In the genomic region with DNA sequence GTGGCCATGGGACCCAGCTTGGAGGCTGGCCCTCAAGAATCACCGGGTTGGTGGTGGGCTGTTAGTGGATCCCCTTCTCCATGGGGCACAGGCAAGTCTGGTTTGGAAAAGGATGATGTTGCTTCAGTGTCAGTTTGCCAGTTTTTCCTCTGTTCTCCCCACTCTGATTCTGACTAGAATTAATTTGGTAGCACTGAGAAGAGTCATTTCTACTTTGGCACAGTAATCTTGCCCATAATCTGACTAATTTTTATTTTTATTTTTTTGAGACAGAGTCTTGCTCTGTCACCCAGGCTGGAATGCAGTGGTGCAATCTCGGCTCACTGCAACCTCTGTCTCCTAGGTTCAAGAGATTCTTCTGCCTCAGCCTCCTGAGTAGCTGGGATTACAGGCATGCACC, we compare ENCODE assay signal across 8 cellular contexts. TPM values are rescaled to one million over a fixed set of nuclear protein-coding genes. Genes with fewer than 3 reads are reported as not detected.
DNase-seq lines count a peak whose midpoint lies in the region; ATAC-seq and TF ChIP-seq lines count a peak whose summit lies in the region.
"Not testable (repeated sequence)": the region's sequence is repeated elsewhere in the genome, so short reads cannot be mapped to it uniquely, and the experiment has no call there.

No MANE protein-coding gene starts in this region.

- H3K9me3 Mint-ChIP-seq in CD8-positive, alpha-beta memory T cell; activated CD4-positive, alpha-beta memory T cell treated with anti-CD3 and anti-CD28 coated beads for 36 hours; naive thymus-derived CD4-positive, alpha-beta T cell: not testable (repeated sequence)

- peak overlapping the region; percentile 50; the same call in 1 of the 2 replicates for H3K14ac ChIP-seq in IMR-90 (replicated peaks; ENCODE audit: low read depth, low read length)

- not testable (repeated sequence) for H3K27me3 ChIP-seq in CD8-positive, alpha-beta memory T cell (ENCODE audit: insufficient read depth, low read length, poor library complexity, severe bottlenecking); IMR-90 (ENCODE audit: control insufficient read depth, insufficient read depth, low read length); ascending aorta; gastroesophageal sphincter; naive thymus-derived CD4-positive, alpha-beta T cell (ENCODE audit: control insufficient read depth in 2 of 2, insufficient read depth in 2 of 2, low read length in 2 of 2); stomach

- H3K4me3 Mint-ChIP-seq in CD8-positive, alpha-beta memory T cell = peak overlapping the region in 3 of 7 donors; percentile 11 to 52 (median 35)
- not testable (repeated sequence) for H3K4me3 Mint-ChIP-seq in activated CD4-positive, alpha-beta memory T cell treated with anti-CD3 and anti-CD28 coated beads for 36 hours
- H3K4me3 Mint-ChIP-seq in naive thymus-derived CD4-positive, alpha-beta T cell = peak overlapping the region in 7 of 10 donors; percentile 19 to 64 (median 47)

- H3K4me3 ChIP-seq in CD8-positive, alpha-beta memory T cell (ENCODE audit: low read length); IMR-90 (ENCODE audit: insufficient read depth, low read depth, low read length); ascending aorta; gastroesophageal sphincter; naive thymus-derived CD4-positive, alpha-beta T cell (ENCODE audit: low read length); stomach: not testable (repeated sequence)

- POLR2A ChIA-PET in CD8-positive, alpha-beta memory T cell (lab: Charles Lee) = interaction anchor here (2.0 kb wide), 1 partner anchor 28 kb away, joined by 6 read pairs; no protein-coding TSS in a partner anchor
- POLR2A ChIA-PET in IMR-90 (lab: Charles Lee; ENCODE audit: unreplicated experiment) = interaction anchor here (0.6 kb wide), 1 partner anchor 28 kb away, joined by 3 read pairs; no protein-coding TSS in a partner anchor
- POLR2A ChIA-PET in activated CD4-positive, alpha-beta memory T cell treated with anti-CD3 and anti-CD28 coated beads for 36 hours (lab: Charles Lee) = interaction anchor here (0.6 to 1.2 kb wide), 3 partner anchors 16 to 32 kb away, joined by 3 to 5 read pairs (median 3); no protein-coding TSS in a partner anchor
- POLR2A ChIA-PET in naive thymus-derived CD4-positive, alpha-beta T cell (lab: Charles Lee) = interaction anchor here (0.9 to 1.7 kb wide), 4 partner anchors 10 to 67 kb away, joined by 3 to 9 read pairs (median 4); no protein-coding TSS in a partner anchor

- H3K36me3 Mint-ChIP-seq in CD8-positive, alpha-beta memory T cell = peaks cover 0 to 45% (median 9%) of the 10 kb centered on the region in 3 donors
- not testable (repeated sequence) for H3K36me3 Mint-ChIP-seq in activated CD4-positive, alpha-beta memory T cell treated with anti-CD3 and anti-CD28 coated beads for 36 hours
- H3K36me3 Mint-ChIP-seq in naive thymus-derived CD4-positive, alpha-beta T cell = peaks cover 4 to 38% (median 28%) of the 10 kb centered on the region in 5 donors

- CTCF ChIA-PET in CD8-positive, alpha-beta memory T cell (lab: Charles Lee) = interaction anchor here (1.2 kb wide), 1 partner anchor 105 kb away, joined by 3 read pairs; no protein-coding TSS in a partner anchor
- CTCF ChIA-PET in IMR-90 (lab: Yijun Ruan, JAX); activated CD4-positive, alpha-beta memory T cell treated with anti-CD3 and anti-CD28 coated beads for 36 hours (lab: Charles Lee); naive thymus-derived CD4-positive, alpha-beta T cell (lab: Charles Lee): not testable (repeated sequence)

- peaks cover 50% of the 10 kb centered on the region for H4K20me1 ChIP-seq in IMR-90 (ENCODE audit: insufficient read depth, low read length)

- peaks cover 76% of the 10 kb centered on the region for H3K4me1 ChIP-seq in CD8-positive, alpha-beta memory T cell (ENCODE audit: insufficient read depth, low read length)
- H3K4me1 ChIP-seq in IMR-90 (ENCODE audit: control insufficient read depth, insufficient read depth, low read length) (peaks cover 13% of the 10 kb centered on the region), ascending aorta (peaks cover 12 to 59% of the 10 kb centered on the region in 2 donors), gastroesophageal sphincter (peaks cover 0 to 97% (median 12%) of the 10 kb centered on the region in 3 donors), stomach (peaks cover 27 to 99% (median 78%) of the 10 kb centered on the region in 4 donors)
- H3K4me1 ChIP-seq in naive thymus-derived CD4-positive, alpha-beta T cell (ENCODE audit: control insufficient read depth in 2 of 2, insufficient read depth in 2 of 2, low read length in 2 of 2) = peaks cover 59 to 77% of the 10 kb centered on the region in 2 donors

- H2AK5ac ChIP-seq in IMR-90 (ENCODE audit: low read depth, low read length) = peak overlapping the region; percentile 13; the same call in 1 of the 2 replicates

- not testable (repeated sequence) for H2BK120ac ChIP-seq in IMR-90 (ENCODE audit: low read depth, low read length)

- H2BK15ac ChIP-seq in IMR-90 (ENCODE audit: low read depth, low read length) = not testable (repeated sequence)

- H2BK20ac ChIP-seq in IMR-90 (ENCODE audit: low read depth, low read length) = not testable (repeated sequence)

- in situ Hi-C loops in IMR-90 (cut with MboI; ENCODE audit: low sequenced_read_pairs) = not testable (repeated sequence)

- H2AFZ ChIP-seq in IMR-90 (replicated peaks; ENCODE audit: low read length, poor library complexity) = not testable (repeated sequence)

- not testable (repeated sequence) for H3K9me3 ChIP-seq in CD8-positive, alpha-beta memory T cell (ENCODE audit: low read length); IMR-90 (ENCODE audit: control insufficient read depth, insufficient read depth, low read length); ascending aorta; gastroesophageal sphincter; naive thymus-derived CD4-positive, alpha-beta T cell (ENCODE audit: control insufficient read depth in 2 of 3, low read length in 3 of 3); stomach

- no CpG with 5 or more reads among the region's 2 CpGs for WGBS in IMR-90 (ENCODE audit: extremely low coverage in 2 of 2, insufficient read length in 1 of 2), 2 experiments
- WGBS in gastroesophageal sphincter (ENCODE audit: low coverage in 1 of 2), 2 donors = 75 to 78% methylated on average over 1 of the region's 2 CpGs
- 90 to 93% (median 92%) methylated on average over 2 of the region's 2 CpGs for WGBS in stomach, 5 donors

- H3K9ac ChIP-seq in IMR-90 (ENCODE audit: low read depth, low read length) = not testable (repeated sequence)

- not testable (repeated sequence) for H3K4ac ChIP-seq in IMR-90 (ENCODE audit: low read depth, low read length)

- peak; percentile 52 for DNase-seq in AG08395 (ENCODE audit: low spot score)
- not testable (repeated sequence) for DNase-seq in CD8-positive, alpha-beta memory T cell; IMR-90; activated CD4-positive, alpha-beta memory T cell treated with anti-CD3 and anti-CD28 coated beads for 36 hours; ascending aorta (ENCODE audit: low spot score in 2 of 2); naive thymus-derived CD4-positive, alpha-beta T cell; stomach

- H3K18ac ChIP-seq in IMR-90 (ENCODE audit: low read depth, low read length) = not testable (repeated sequence)

- not testable (repeated sequence) for TF ChIP-seq RAD21 in IMR-90 (IDR thresholded peaks at IDR 0.05; ENCODE audit: low read length)

- peak; percentile 9; the same call in 1 of the 2 replicates for ATAC-seq in IMR-90 (ENCODE audit: low read depth)
- not testable (repeated sequence) for ATAC-seq in gastroesophageal sphincter; naive thymus-derived CD4-positive, alpha-beta T cell

- H3K9me1 ChIP-seq in IMR-90 (ENCODE audit: insufficient read depth, low read length) = peaks cover 36% of the 10 kb centered on the region

- TF ChIP-seq POLR2A in IMR-90 (IDR thresholded peaks at IDR 0.05; ENCODE audit: low read depth, low read length); gastroesophageal sphincter (IDR thresholded peaks at IDR 0.05); stomach (IDR thresholded peaks at IDR 0.05): not testable (repeated sequence)

- not testable (repeated sequence) for H4K5ac ChIP-seq in IMR-90 (ENCODE audit: low read depth, low read length)

- not testable (repeated sequence) for TF ChIP-seq EP300 in gastroesophageal sphincter (IDR thresholded peaks at IDR 0.05); stomach (IDR thresholded peaks at IDR 0.05)

- not testable (repeated sequence) for H3K36me3 ChIP-seq in CD8-positive, alpha-beta memory T cell (ENCODE audit: insufficient read depth, low read length); IMR-90 (ENCODE audit: control insufficient read depth, insufficient read depth, low read length); ascending aorta; gastroesophageal sphincter; naive thymus-derived CD4-positive, alpha-beta T cell (ENCODE audit: control insufficient read depth in 2 of 3, insufficient read depth in 3 of 3, low read length in 3 of 3); stomach

- not testable (repeated sequence) for BruUV-seq in IMR-90 (replicated peaks; lab: Mats Ljungman, UMichigan)

- intact Hi-C loops in IMR-90 (cut with micrococcal nuclease); activated CD4-positive, alpha-beta memory T cell treated with anti-CD3 and anti-CD28 coated beads for 36 hours (cut with micrococcal nuclease); stomach (cut with DNase I; ENCODE audit: low total_unique reads): not testable (repeated sequence)
- intact Hi-C loops in ascending aorta (cut with DNase I) = loop anchor here (2.0 kb wide), 1 partner anchor 19 kb away; no protein-coding TSS in a partner anchor
- intact Hi-C loops in naive thymus-derived CD4-positive, alpha-beta T cell (cut with micrococcal nuclease) = loop anchor here in 1 of 2 donors (2.0 kb wide), 2 partner anchors 15 to 19 kb away; no protein-coding TSS in a partner anchor

- not testable (repeated sequence) for H4K8ac ChIP-seq in IMR-90 (ENCODE audit: low read depth in 2 of 2, low read length in 2 of 2)

- not testable (repeated sequence) for H3K23ac ChIP-seq in IMR-90 (ENCODE audit: low read depth, low read length)

- H3K27me3 Mint-ChIP-seq in CD8-positive, alpha-beta memory T cell; activated CD4-positive, alpha-beta memory T cell treated with anti-CD3 and anti-CD28 coated beads for 36 hours; naive thymus-derived CD4-positive, alpha-beta T cell: not testable (repeated sequence)

- peaks cover 38 to 83% of the 10 kb centered on the region in 2 experiments for H3K79me1 ChIP-seq in IMR-90 (ENCODE audit: low read depth in 1 of 2, low read length in 2 of 2)

- not testable (repeated sequence) for H2AK9ac ChIP-seq in IMR-90 (replicated peaks; ENCODE audit: low read depth, low read length, poor library complexity)

- not testable (repeated sequence) for H2BK5ac ChIP-seq in IMR-90 (ENCODE audit: low read depth, low read length, poor library complexity, severe bottlenecking)

- H3K4me1 Mint-ChIP-seq in CD8-positive, alpha-beta memory T cell = peaks cover 77 to 95% (median 92%) of the 10 kb centered on the region in 3 donors
- peaks cover 78% of the 10 kb centered on the region for H3K4me1 Mint-ChIP-seq in activated CD4-positive, alpha-beta memory T cell treated with anti-CD3 and anti-CD28 coated beads for 36 hours (ENCODE audit: low read depth)
- peaks cover 61 to 100% (median 84%) of the 10 kb centered on the region in 7 donors for H3K4me1 Mint-ChIP-seq in naive thymus-derived CD4-positive, alpha-beta T cell

- H3K27ac Mint-ChIP-seq in CD8-positive, alpha-beta memory T cell = peak overlapping the region; percentile 41 to 98 (median 78)
- H3K27ac Mint-ChIP-seq in activated CD4-positive, alpha-beta memory T cell treated with anti-CD3 and anti-CD28 coated beads for 36 hours = peak overlapping the region; percentile 64
- peak overlapping the region in 8 of 9 donors; percentile 69 to 92 (median 78) for H3K27ac Mint-ChIP-seq in naive thymus-derived CD4-positive, alpha-beta T cell

- not testable (repeated sequence) for H4K91ac ChIP-seq in IMR-90 (ENCODE audit: insufficient read depth, low read depth, low read length)

- not testable (repeated sequence) for H3K27ac ChIP-seq in CD8-positive, alpha-beta memory T cell (ENCODE audit: low read depth, low read length); IMR-90 (ENCODE audit: insufficient read depth, low read length)
- peak overlapping the region; percentile 84 to 88 for H3K27ac ChIP-seq in ascending aorta
- peak overlapping the region in 3 of 4 donors; percentile 53 to 80 (median 57) for H3K27ac ChIP-seq in gastroesophageal sphincter
- H3K27ac ChIP-seq in naive thymus-derived CD4-positive, alpha-beta T cell (ENCODE audit: low read depth, low read length) = peak overlapping the region; percentile 49
- H3K27ac ChIP-seq in stomach = peak overlapping the region in 3 of 5 donors; percentile 30 to 76 (median 40)

- not testable (repeated sequence) for TF ChIP-seq CTCF in IMR-90 (conservative IDR thresholded peaks at IDR 0.05; ENCODE audit: low read depth, low read length); ascending aorta (IDR thresholded peaks at IDR 0.05); gastroesophageal sphincter (IDR thresholded peaks at IDR 0.05); stomach (IDR thresholded peaks at IDR 0.05)

- dilution Hi-C loops in IMR-90 (cut with HindIII; ENCODE audit: low sequenced_read_pairs, unreplicated experiment) = not testable (repeated sequence)

- not testable (repeated sequence) for H3K4me2 ChIP-seq in IMR-90 (ENCODE audit: low read depth, low read length)

- H3K56ac ChIP-seq in IMR-90 (ENCODE audit: extremely low read depth, insufficient read depth, low read length) = not testable (repeated sequence)

RNA-seq across cellular contexts. Expression of a gene that starts 43.6 kb away (rescaled TPM):
- 10 to 100 TPM; 58.2 to 59.2 TPM for total RNA-seq in CD8-positive, alpha-beta memory T cell
- polyA plus RNA-seq in CD8-positive, alpha-beta memory T cell = 4.0 TPM
- total RNA-seq in IMR-90 (2012; rRNA removed) = 21.4 and 39.3 TPM in 2 replicates
- 14.2 and 18.7 TPM in 2 replicates for polyA plus RNA-seq in IMR-90 (2012; rRNA removed)
- 10.9 and 12.2 TPM in 2 replicates for polyA plus RNA-seq in IMR-90 (2012; cell fraction: cytosol; rRNA removed)
- polyA plus RNA-seq in IMR-90 (2012; cell fraction: nucleus; rRNA removed; ENCODE audit: low replicate concordance) = 8.4 and 13.6 TPM in 2 replicates
- total RNA-seq in activated CD4-positive, alpha-beta memory T cell treated with anti-CD3 and anti-CD28 coated beads for 36 hours = 10 to 100 TPM; 40.6 to 40.7 TPM
- 79.6 TPM for total RNA-seq in ascending aorta
- 100 to 1,000 TPM; 149 to 332 (median 182) TPM for total RNA-seq in gastroesophageal sphincter
- total RNA-seq in naive thymus-derived CD4-positive, alpha-beta T cell = 100 to 1,000 TPM in 4 of 5 experiments, 10 to 100 TPM in 1; 79.0 to 200 (median 107) TPM
- polyA plus RNA-seq in naive thymus-derived CD4-positive, alpha-beta T cell = 1 to 10 TPM; 4.4 to 5.5 TPM
- total RNA-seq in stomach = 100 to 1,000 TPM in 1 of 5 donors, 10 to 100 TPM in 4; 34.4 to 109 (median 61.0) TPM
- polyA plus RNA-seq in stomach = 10 to 100 TPM; 29.3 to 68.2 (median 48.6) TPM
